Comparison of ENCODE assay signal across 19 cellular contexts in genomic region chr2:109356251-109357035, GRCh38.
A peak's percentile ranks its signal among the peaks of the same experiment; 100 is the strongest.
DNase-seq lines count a peak whose midpoint lies in the region; ATAC-seq and TF ChIP-seq lines count a peak whose summit lies in the region.
"Had no signal": no experiment of that assay in that cellular context is flagged by ENCODE, and none has a peak within 500 bp of the region (broad histone marks: within the 10 kb centered on the region; RNA-seq: fewer than 3 reads in every experiment).

No MANE protein-coding gene starts in this region.

- no peak overlapping the region for H2BK120ac ChIP-seq in mesenchymal stem cell (ENCODE audit: low read depth, low read length)

- H3K4ac ChIP-seq in mesenchymal stem cell (ENCODE audit: low read depth in 1 of 2, low read length in 2 of 2) = no peak overlapping the region

- H3K9ac ChIP-seq in mesenchymal stem cell (ENCODE audit: low read length) = no peak overlapping the region

- H2BK5ac ChIP-seq in mesenchymal stem cell (ENCODE audit: low read depth, low read length, poor library complexity, severe bottlenecking) = no peak overlapping the region

- intact Hi-C loops in vagina (cut with DNase I) (no loop called here), gastrocnemius medialis (cut with DNase I; ENCODE audit: low total_unique reads) (no loop called here)

- no peak overlapping the region for H3K27ac Mint-ChIP-seq in activated CD8-positive, alpha-beta memory T cell treated with anti-CD3 and anti-CD28 coated beads, Interleukin-2, amount 10 ng/mL, durations not matched to agents 7 days and 5 days

- peak overlapping the region; percentile 18 for H2AFZ ChIP-seq in mesenchymal stem cell (ENCODE audit: low read depth, low read length)

- WGBS in mesenchymal stem cell = 95% methylated on average over 8 of the region's 8 CpGs

- peaks cover 8% of the 10 kb centered on the region for H3K4me1 ChIP-seq in mesenchymal stem cell (ENCODE audit: control insufficient read depth, insufficient read depth, low read depth, low read length)
- peaks cover 13% of the 10 kb centered on the region for H3K4me1 ChIP-seq in vagina
- H3K4me1 ChIP-seq in gastrocnemius medialis = peaks cover 17 to 18% of the 10 kb centered on the region in 2 donors

- peak; percentile 33 for DNase-seq in activated CD8-positive, alpha-beta memory T cell treated with anti-CD3 and anti-CD28 coated beads for 24 hours
- DNase-seq in activated CD8-positive, alpha-beta memory T cell treated with anti-CD3 and anti-CD28 coated beads, Interleukin-2, amount 50 U/mL, for 4 hours = no peak
- DNase-seq in activated CD8-positive, alpha-beta memory T cell treated with anti-CD3 and anti-CD28 coated beads, Interleukin-2, amount 10 ng/mL, durations not matched to agents 7 days and 5 days = peak; percentile 22
- no peak for DNase-seq in mesenchymal stem cell
- DNase-seq in vagina (ENCODE audit: extremely low spot score in 2 of 2) = peak; percentile 49 to 74
- DNase-seq in NCI-H2081 (lab: John Stamatoyannopoulos, UW) = no peak
- no peak for DNase-seq in gastrocnemius medialis
- DNase-seq in SHP77 treated with DMSO at 0.1 percent for 48 hours (lab: John Stamatoyannopoulos, UW) = no peak
- DNase-seq: C1 segment of cervical spinal cord, EL, HCEC 1CT, NCI-H1105, NCI-H187, NCI-H446 treated with DMSO at 0.1 percent for 48 hours, NCI-H774, PC-3 had no signal

- no peaks in the 10 kb centered on the region for H3K4me1 Mint-ChIP-seq in activated CD8-positive, alpha-beta memory T cell treated with anti-CD3 and anti-CD28 coated beads, Interleukin-2, amount 10 ng/mL, durations not matched to agents 7 days and 5 days

- no peaks in the 10 kb centered on the region for H3K36me3 Mint-ChIP-seq in activated CD8-positive, alpha-beta memory T cell treated with anti-CD3 and anti-CD28 coated beads, Interleukin-2, amount 10 ng/mL, durations not matched to agents 7 days and 5 days

- no peak overlapping the region for H2AK5ac ChIP-seq in mesenchymal stem cell (ENCODE audit: low read length, severe bottlenecking)

- ATAC-seq in activated CD8-positive, alpha-beta memory T cell treated with anti-CD3 and anti-CD28 coated beads, Interleukin-2, amount 10 ng/mL, durations not matched to agents 7 days and 5 days = no peak
- no peak for ATAC-seq in gastrocnemius medialis
- ATAC-seq: PC-3 had no signal

- no peak overlapping the region for H3K14ac ChIP-seq in mesenchymal stem cell (ENCODE audit: low read length in 2 of 2)

- H3K9me3 ChIP-seq in mesenchymal stem cell (ENCODE audit: control insufficient read depth, low read length) (peaks cover 17% of the 10 kb centered on the region), vagina (no peaks in the 10 kb centered on the region), gastrocnemius medialis (no peaks in the 10 kb centered on the region)
- H3K9me3 ChIP-seq: SJSA1 had no signal

- CTCF ChIA-PET in activated CD8-positive, alpha-beta memory T cell treated with anti-CD3 and anti-CD28 coated beads, Interleukin-2, amount 10 ng/mL, durations not matched to agents 7 days and 5 days (lab: Charles Lee) = no interaction called here

- no peak overlapping the region for H4K8ac ChIP-seq in mesenchymal stem cell (ENCODE audit: low read length)

- H3K4me3 ChIP-seq in mesenchymal stem cell (ENCODE audit: insufficient read depth in 1 of 2, low read depth in 1 of 2, low read length in 2 of 2) (no peak overlapping the region), vagina (no peak overlapping the region), gastrocnemius medialis (no peak overlapping the region)
- H3K4me3 ChIP-seq: SJSA1 had no signal

- H3K23ac ChIP-seq in mesenchymal stem cell (ENCODE audit: low read length in 2 of 2) = no peak overlapping the region

- in situ Hi-C loops in gastrocnemius medialis (cut with MboI; ENCODE audit: low sequenced_read_pairs in 4 of 4) = no loop called here

- peaks cover 0 to 19% of the 10 kb centered on the region in 2 experiments for H3K36me3 ChIP-seq in mesenchymal stem cell (ENCODE audit: control insufficient read depth in 1 of 2, insufficient read depth in 2 of 2, low read depth in 1 of 2, low read length in 2 of 2)
- no peaks in the 10 kb centered on the region for H3K36me3 ChIP-seq in vagina
- H3K36me3 ChIP-seq in gastrocnemius medialis = no peaks in the 10 kb centered on the region
- H3K36me3 ChIP-seq: SJSA1 had no signal

- H3K9me3 Mint-ChIP-seq in activated CD8-positive, alpha-beta memory T cell treated with anti-CD3 and anti-CD28 coated beads, Interleukin-2, amount 10 ng/mL, durations not matched to agents 7 days and 5 days (ENCODE audit: low read depth) = peaks cover 3% of the 10 kb centered on the region

- H3K27ac ChIP-seq in mesenchymal stem cell (ENCODE audit: low read length, poor library complexity, severe bottlenecking) = no peak overlapping the region
- no peak overlapping the region for H3K27ac ChIP-seq in vagina
- no peak overlapping the region for H3K27ac ChIP-seq in gastrocnemius medialis
- H3K27ac ChIP-seq: HL-60, RWPE1, SJSA1 had no signal

- H3K27me3 ChIP-seq in mesenchymal stem cell (ENCODE audit: control insufficient read depth in 1 of 2, insufficient read depth in 1 of 2, low read length in 2 of 2) (no peaks in the 10 kb centered on the region), vagina (no peaks in the 10 kb centered on the region), gastrocnemius medialis (no peaks in the 10 kb centered on the region)
- H3K27me3 ChIP-seq: SJSA1 had no signal

- H3K79me1 ChIP-seq in mesenchymal stem cell (replicated peaks; ENCODE audit: low read length, poor library complexity, severe bottlenecking) = peaks cover 10% of the 10 kb centered on the region

- H3K18ac ChIP-seq in mesenchymal stem cell (ENCODE audit: low read depth in 1 of 2, low read length in 2 of 2) = peak overlapping the region in 1 of 2 experiments; percentile 50

- TF ChIP-seq CTCF in vagina (IDR thresholded peaks at IDR 0.05) (no peak), gastrocnemius medialis (IDR thresholded peaks at IDR 0.05 in 4 of 5, conservative IDR thresholded peaks at IDR 0.05 in 1 of 5) (no peak)

- no peak overlapping the region for H4K91ac ChIP-seq in mesenchymal stem cell (ENCODE audit: low read length)

- TF ChIP-seq POLR2A in vagina (IDR thresholded peaks at IDR 0.05) = no peak
- TF ChIP-seq POLR2A in gastrocnemius medialis (IDR thresholded peaks at IDR 0.05) = no peak

- peaks cover 33% of the 10 kb centered on the region for H3K27me3 Mint-ChIP-seq in activated CD8-positive, alpha-beta memory T cell treated with anti-CD3 and anti-CD28 coated beads, Interleukin-2, amount 10 ng/mL, durations not matched to agents 7 days and 5 days

- no peak overlapping the region for H2BK15ac ChIP-seq in mesenchymal stem cell (ENCODE audit: low read depth, poor library complexity, severe bottlenecking)

- no peak overlapping the region for H3K4me2 ChIP-seq in mesenchymal stem cell (ENCODE audit: low read length, poor library complexity, severe bottlenecking)

- no peak overlapping the region for H3K4me3 Mint-ChIP-seq in activated CD8-positive, alpha-beta memory T cell treated with anti-CD3 and anti-CD28 coated beads, Interleukin-2, amount 10 ng/mL, durations not matched to agents 7 days and 5 days

- H2BK12ac ChIP-seq in mesenchymal stem cell (ENCODE audit: low read length in 2 of 2) = no peak overlapping the region

Comparison
In these comparisons a context has a peak if more than half of its experiments do, and no peak if none do; other contexts are left out.
1. DNase-seq: peak in activated CD8-positive, alpha-beta memory T cell treated with anti-CD3 and anti-CD28 coated beads for 24 hours (single experiment), activated CD8-positive, alpha-beta memory T cell treated with anti-CD3 and anti-CD28 coated beads, Interleukin-2, amount 10 ng/mL, durations not matched to agents 7 days and 5 days (single experiment) and vagina (2 of 2); none in activated CD8-positive, alpha-beta memory T cell treated with anti-CD3 and anti-CD28 coated beads, Interleukin-2, amount 50 U/mL, for 4 hours (single experiment), mesenchymal stem cell (single experiment), NCI-H2081 (0 of 2), gastrocnemius medialis (0 of 2) and SHP77 treated with DMSO at 0.1 percent for 48 hours (single experiment).